In the genomic region with DNA sequence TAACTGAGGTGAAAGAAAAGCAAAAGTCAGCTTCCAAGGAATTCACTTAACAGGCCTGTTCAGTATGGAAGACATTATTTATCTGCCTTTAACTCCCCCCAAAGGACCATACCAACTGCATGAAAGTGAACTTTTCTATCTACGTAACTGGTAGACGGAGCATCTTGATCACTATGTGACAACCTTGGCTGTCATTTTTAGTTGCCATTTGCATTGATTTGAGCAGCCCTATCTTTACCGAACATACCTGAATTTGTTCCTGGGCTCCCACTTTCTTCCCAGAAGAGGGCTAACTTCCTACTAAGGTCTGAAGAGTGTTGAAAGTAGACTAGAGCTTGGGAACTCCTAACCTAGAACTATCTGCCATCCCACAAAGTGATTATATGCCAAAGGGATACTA, we compare ENCODE assay signal across 13 cellular contexts. TPM values are rescaled to one million over a fixed set of nuclear protein-coding genes. Genes with fewer than 3 reads are reported as not detected.
DNase-seq lines count a peak whose midpoint lies in the region; ATAC-seq, FAIRE-seq and TF ChIP-seq lines count a peak whose summit lies in the region.
"Had no signal": no experiment of that assay in that cellular context is flagged by ENCODE, and none has a peak within 500 bp of the region (broad histone marks: within the 10 kb centered on the region; RNA-seq: fewer than 3 reads in every experiment).

No MANE protein-coding gene starts in this region.

- no peaks in the 10 kb centered on the region for H3K4me1 Mint-ChIP-seq in Caco-2 (ENCODE audit: low read depth, unreplicated experiment)
- H3K4me1 Mint-ChIP-seq in GM23338 = no peaks in the 10 kb centered on the region

- ATAC-seq in GM23338 (no peak), HG02623 (IDR thresholded peaks at IDR 0.05; ENCODE audit: unreplicated experiment) (no peak)

- H3K4ac ChIP-seq in H1 (replicated peaks; ENCODE audit: insufficient read length, low read depth, low read length) = no peak overlapping the region

- no peak overlapping the region for H3K14ac ChIP-seq in H1 (ENCODE audit: insufficient read length)

- peak overlapping the region; percentile 16 for H3K27ac ChIP-seq in GM23338 (ENCODE audit: low read depth)
- H3K27ac ChIP-seq in H1 (ENCODE audit: low read depth, low read length) = no peak overlapping the region
- H3K27ac ChIP-seq: BLaER1 treated with 17β-estradiol and CSF1 and Interleukin-3, amounts not matched to agents 10 nM and 100 nM; SJSA1 had no signal

- H2BK120ac ChIP-seq in H1 (replicated peaks; ENCODE audit: low read depth, low read length) = no peak overlapping the region

- FAIRE-seq in H1 (lab: Jason Lieb, UNC) = no peak
- FAIRE-seq: GM18507, HTR-8/SVneo had no signal

- WGBS in H1 (ENCODE audit: extremely low coverage in 1 of 2, insufficient coverage in 1 of 2, insufficient read length in 1 of 2, insufficient replicate concordance in 2 of 2, low coverage in 1 of 2, low lambda C conversion rate in 2 of 2, missing lambda C conversion rate in 1 of 2), 2 experiments = 91% methylated on average over 3 of the region's 3 CpGs; no CpG with 5 or more reads in 1 of the 2 experiments

- H4K91ac ChIP-seq in H1 (replicated peaks; ENCODE audit: insufficient read length, low read length) = no peak overlapping the region

- H3K18ac ChIP-seq in H1 (ENCODE audit: extremely low read depth, low read length) = no peak overlapping the region

- H3K4me1 ChIP-seq in Caco-2 (peaks cover 4% of the 10 kb centered on the region; the same call in 1 of the 2 replicates), GM23338 (ENCODE audit: insufficient read depth) (no peaks in the 10 kb centered on the region), H1 (replicated peaks in 1 of 4; ENCODE audit: control insufficient read depth in 3 of 4, insufficient read depth in 4 of 4, low read length in 3 of 4) (no peaks in the 10 kb centered on the region; a peak in 1 of 7 replicates)
- H3K4me1 ChIP-seq: HAP-1, SJSA1 had no signal

- H3K9ac ChIP-seq in H1 (replicated peaks in 1 of 4; ENCODE audit: extremely low read depth in 1 of 4, low read depth in 3 of 4, low read length in 3 of 4) = no peak overlapping the region
- H3K9ac ChIP-seq: BLaER1 treated with 17β-estradiol and CSF1 and Interleukin-3, amounts not matched to agents 10 nM and 100 nM had no signal

- H3K79me2 ChIP-seq in GM23338 (replicated peaks; ENCODE audit: insufficient read depth) (peaks cover 18% of the 10 kb centered on the region), H1 (ENCODE audit: control insufficient read depth in 1 of 2, insufficient read depth in 2 of 2, low read length in 2 of 2) (peaks cover 0 to 10% of the 10 kb centered on the region in 2 experiments; a peak in 2 of 4 replicates)

- no peak overlapping the region for H3K4me3 Mint-ChIP-seq in Caco-2 (ENCODE audit: unreplicated experiment)
- no peak overlapping the region for H3K4me3 Mint-ChIP-seq in GM23338

- H3K9me3 Mint-ChIP-seq in Caco-2 (ENCODE audit: unreplicated experiment) (no peaks in the 10 kb centered on the region), GM23338 (no peaks in the 10 kb centered on the region)

- peaks cover 3% of the 10 kb centered on the region for H3K79me1 ChIP-seq in H1 (ENCODE audit: low read depth, low read length)

- H2BK15ac ChIP-seq in H1 (ENCODE audit: low read length) = no peak overlapping the region

- no peak for DNase-seq in Caco-2
- no peak for DNase-seq in GM23338 (ENCODE audit: low spot score)
- DNase-seq in H1 (ENCODE audit: low read depth in 1 of 2, low spot score in 2 of 2) = no peak
- DNase-seq in DMS114 treated with DMSO at 0.1 percent for 48 hours (lab: John Stamatoyannopoulos, UW; ENCODE audit: unreplicated experiment) = no peak
- DNase-seq: NCI-H146, NCI-H2227 treated with DMSO at 0.1 percent for 48 hours, NCI-H526 treated with DMSO at 0.1 percent for 48 hours had no signal

- H3K23me2 ChIP-seq in H1 (ENCODE audit: low read depth, low read length) = no peaks in the 10 kb centered on the region

- H3K27ac Mint-ChIP-seq in Caco-2 (ENCODE audit: unreplicated experiment) = no peak overlapping the region
- no peak overlapping the region for H3K27ac Mint-ChIP-seq in GM23338

- H3K36me3 ChIP-seq in Caco-2 (ENCODE audit: control insufficient read depth, insufficient read depth, low read length) (peaks cover 3% of the 10 kb centered on the region), GM23338 (ENCODE audit: insufficient read depth) (peaks cover 74% of the 10 kb centered on the region), H1 (ENCODE audit: control insufficient read depth in 2 of 4, insufficient read depth in 4 of 4, low read length in 3 of 4) (peaks cover 49 to 92% (median 75%) of the 10 kb centered on the region in 4 experiments)

- H3K36me3 Mint-ChIP-seq in Caco-2 (ENCODE audit: insufficient read depth, unreplicated experiment) = peaks cover 100% of the 10 kb centered on the region
- peaks cover 92% of the 10 kb centered on the region for H3K36me3 Mint-ChIP-seq in GM23338 (ENCODE audit: low read depth)

- TF ChIP-seq POLR2A in H1 (IDR thresholded peaks at IDR 0.05; ENCODE audit: control extremely low read depth in 1 of 2, low read depth in 2 of 2, low read length in 2 of 2) = no peak

- TF ChIP-seq CTCF in Caco-2 (IDR thresholded peaks at IDR 0.05; ENCODE audit: insufficient read depth in 1 of 2, low read depth in 1 of 2, low read length in 1 of 2, severe bottlenecking in 1 of 2, unreplicated experiment in 1 of 2) (no peak), GM23338 (conservative IDR thresholded peaks at IDR 0.05; ENCODE audit: low read depth in 2 of 2) (no peak), H1 (IDR thresholded peaks at IDR 0.05; ENCODE audit: control extremely low read depth in 1 of 3, insufficient read depth in 1 of 3, low read depth in 1 of 3, low read length in 3 of 3) (no peak)

- no peak for TF ChIP-seq RAD21 in H1 (IDR thresholded peaks at IDR 0.05 in 1 of 2, conservative IDR thresholded peaks at IDR 0.05 in 1 of 2; ENCODE audit: low read depth in 2 of 2, low read length in 2 of 2)

- POLR2A ChIA-PET in Caco-2 (lab: Charles Lee) = no interaction called here
- POLR2A ChIA-PET in H1 (lab: Charles Lee; ENCODE audit: partially characterized antibody) = interaction anchor here (0.7 to 19.6 kb wide), 8 partner anchors 7 to 134 kb away, joined by 3 to 365 read pairs (median 4); partner anchors contain the start of genes COX6A1, DYNLL1, GATC and SRSF9

- H3K56ac ChIP-seq in H1 (replicated peaks; ENCODE audit: insufficient read length, low read depth, low read length) = no peak overlapping the region

- H3K4me2 ChIP-seq in GM23338 (no peak overlapping the region), H1 (ENCODE audit: insufficient read depth in 1 of 2, low read depth in 2 of 2, low read length in 2 of 2) (no peak overlapping the region)
- H3K4me2 ChIP-seq: BLaER1 treated with 17β-estradiol and CSF1 and Interleukin-3, amounts not matched to agents 10 nM and 100 nM had no signal

- H3K23ac ChIP-seq in H1 (ENCODE audit: insufficient read length) = no peak overlapping the region

- no peak overlapping the region for H2AK5ac ChIP-seq in H1 (ENCODE audit: low read depth, low read length)

- H2AFZ ChIP-seq in GM23338 = no peak overlapping the region
- H2AFZ ChIP-seq in H1 (ENCODE audit: low read length) = no peak overlapping the region

- no peak for TF ChIP-seq EP300 in H1 (IDR thresholded peaks at IDR 0.05; ENCODE audit: borderline replicate concordance in 1 of 2, low read depth in 2 of 2, low read length in 2 of 2)

- no peak overlapping the region for H4K8ac ChIP-seq in H1 (ENCODE audit: extremely low read depth, insufficient read depth, low read length)

- no peaks in the 10 kb centered on the region for H3K27me3 ChIP-seq in Caco-2 (replicated peaks; ENCODE audit: control insufficient read depth, insufficient read depth, low read length)
- 0 out of 2 replicates have a peak, but pooled peaks cover under 1% of the 10 kb centered on the region for H3K27me3 ChIP-seq in GM23338 (ENCODE audit: insufficient read depth)
- no peaks in the 10 kb centered on the region for H3K27me3 ChIP-seq in H1 (replicated peaks in 1 of 4; ENCODE audit: control insufficient read depth in 3 of 4, extremely low read depth in 1 of 4, insufficient read depth in 3 of 4, low read length in 3 of 4)
- H3K27me3 ChIP-seq: BLaER1 treated with 17β-estradiol and CSF1 and Interleukin-3, amounts not matched to agents 10 nM and 100 nM; SJSA1 had no signal

- H4K5ac ChIP-seq in H1 (ENCODE audit: insufficient read length, low read depth, low read length) = no peak overlapping the region

- H3K9me2 ChIP-seq in GM23338 (ENCODE audit: insufficient read depth) = no peaks in the 10 kb centered on the region

- peaks cover 59% of the 10 kb centered on the region for H4K20me1 ChIP-seq in GM23338 (replicated peaks; ENCODE audit: insufficient read depth)
- H4K20me1 ChIP-seq in H1 (replicated peaks in 1 of 2; ENCODE audit: control insufficient read depth in 1 of 2, insufficient read depth in 2 of 2, low read length in 2 of 2) = peaks cover 7 to 9% of the 10 kb centered on the region in 2 experiments

- H2BK20ac ChIP-seq in H1 (ENCODE audit: low read length) = no peak overlapping the region

- intact Hi-C loops in Caco-2 (cut with micrococcal nuclease; ENCODE audit: unreplicated experiment) = no loop called here

- H3F3A ChIP-seq in GM23338 (replicated peaks; ENCODE audit: low read depth) = peaks cover 50% of the 10 kb centered on the region

- no peaks in the 10 kb centered on the region for H3K27me3 Mint-ChIP-seq in Caco-2 (ENCODE audit: insufficient read depth, unreplicated experiment)
- H3K27me3 Mint-ChIP-seq in GM23338 (ENCODE audit: insufficient read depth, low read depth, poor library complexity) = peaks cover 18% of the 10 kb centered on the region

- TSS peak; percentile 9 for BruUV-seq in Caco-2 (replicated peaks; lab: Mats Ljungman, UMichigan)

- no peak overlapping the region for H3K4me3 ChIP-seq in Caco-2 (ENCODE audit: low read depth, low read length)
- no peak overlapping the region for H3K4me3 ChIP-seq in GM23338
- H3K4me3 ChIP-seq in H1 (ENCODE audit: extremely low read depth in 1 of 4, insufficient read depth in 2 of 4, low read depth in 3 of 4, low read length in 4 of 4) = no peak overlapping the region
- H3K4me3 ChIP-seq: BLaER1 treated with 17β-estradiol and CSF1 and Interleukin-3, amounts not matched to agents 10 nM and 100 nM; HAP-1; SJSA1 had no signal

- CTCF ChIA-PET in Caco-2 (lab: Charles Lee) = no interaction called here
- CTCF ChIA-PET in H1 (lab: Charles Lee; ENCODE audit: partially characterized antibody) = interaction anchor here (1.4 to 11.4 kb wide), 6 partner anchors 6 to 232 kb away, joined by 4 to 152 read pairs (median 7); partner anchors contain the start of genes COX6A1 and SRSF9

- H2BK12ac ChIP-seq in H1 (ENCODE audit: low read depth, low read length) = no peak overlapping the region

- H3K9me3 ChIP-seq in Caco-2 = no peaks in the 10 kb centered on the region
- no peaks in the 10 kb centered on the region for H3K9me3 ChIP-seq in H1 (ENCODE audit: insufficient read depth in 2 of 2, low read depth in 1 of 2, low read length in 1 of 2)
- H3K9me3 ChIP-seq: BLaER1 treated with 17β-estradiol and CSF1 and Interleukin-3, amounts not matched to agents 10 nM and 100 nM; HAP-1; SJSA1 had no signal

- H2BK5ac ChIP-seq in H1 (ENCODE audit: low read depth, low read length) = no peak overlapping the region

RNA-seq across cellular contexts. Expression of gene SRSF9, which starts 9.4 kb away (rescaled TPM):
- 240 and 244 TPM in 2 replicates for total RNA-seq in Caco-2 (2022)
- 202 and 250 TPM in 2 replicates for total RNA-seq in GM23338 (2014; rRNA removed; shearing (Covaris generic))
- polyA plus RNA-seq in GM23338 (2016; fragmentation: Nextera tagmentation; extraction: Ambion mirVana) (436 and 481 TPM in 2 replicates), H1 (2011; rRNA removed) (148 and 172 TPM in 2 replicates)
- total RNA-seq in H1 (2021; fragmentation: NEBNext Ultra II Directional; extraction: Animal tissue kit (Norgen Biotek cat#: 25700)) = 304 and 307 TPM in 2 replicates
- polyA plus RNA-seq in H1 (2011; cell fraction: cytosol; rRNA removed) = 254 TPM
- polyA plus RNA-seq in H1 (2011; cell fraction: nucleus; rRNA removed) = 84.5 TPM
- 249 to 298 TPM (median 293 TPM) in 4 replicates for polyA plus RNA-seq in H1 (2012, experiment 1 of 2)
- polyA plus RNA-seq in H1 (2012, experiment 2 of 2) = 207 TPM
- polyA plus RNA-seq in H1 (2013, experiment 1 of 2) = 218 TPM
- polyA plus RNA-seq in H1 (2013, experiment 2 of 2) = 236 TPM
- 74.5 and 95.4 TPM in 2 replicates for polyA minus RNA-seq in H1 (2011; rRNA and poly(A)+ RNA removed)
- 134 TPM for polyA minus RNA-seq in H1 (2011; cell fraction: cytosol; rRNA and poly(A)+ RNA removed)
- 86.6 TPM for polyA minus RNA-seq in H1 (2011; cell fraction: nucleus; rRNA and poly(A)+ RNA removed)

RNA-seq across cellular contexts. Expression of gene GATC, which starts 13.9 kb away (rescaled TPM):
- 30.9 and 33.2 TPM in 2 replicates for total RNA-seq in Caco-2 (2022)
- 16.7 and 18.5 TPM in 2 replicates for total RNA-seq in GM23338 (2014; rRNA removed; shearing (Covaris generic))
- polyA plus RNA-seq in GM23338 (2016; fragmentation: Nextera tagmentation; extraction: Ambion mirVana) (14.9 and 20.1 TPM in 2 replicates), H1 (2011; rRNA removed) (13.2 and 13.6 TPM in 2 replicates)
- 30.4 and 34.2 TPM in 2 replicates for total RNA-seq in H1 (2021; fragmentation: NEBNext Ultra II Directional; extraction: Animal tissue kit (Norgen Biotek cat#: 25700))
- 13.9 TPM for polyA plus RNA-seq in H1 (2011; cell fraction: cytosol; rRNA removed)
- 33.8 TPM for polyA plus RNA-seq in H1 (2011; cell fraction: nucleus; rRNA removed)
- 11.2 to 18.5 TPM (median 15.4 TPM) in 4 replicates for polyA plus RNA-seq in H1 (2012, experiment 1 of 2)
- 11.6 TPM for polyA plus RNA-seq in H1 (2012, experiment 2 of 2)
- polyA plus RNA-seq in H1 (2013, experiment 1 of 2) = 20.0 TPM
- polyA plus RNA-seq in H1 (2013, experiment 2 of 2) = 19.1 TPM
- polyA minus RNA-seq in H1 (2011; rRNA and poly(A)+ RNA removed) = 12.3 and 20.5 TPM in 2 replicates
- 7.3 TPM for polyA minus RNA-seq in H1 (2011; cell fraction: cytosol; rRNA and poly(A)+ RNA removed)
- 25.8 TPM for polyA minus RNA-seq in H1 (2011; cell fraction: nucleus; rRNA and poly(A)+ RNA removed)

RNA-seq across cellular contexts. Expression of gene TRIAP1, which starts 14.0 kb away (rescaled TPM):
- total RNA-seq in Caco-2 (2022) = 34.5 and 36.7 TPM in 2 replicates
- 53.4 and 61.8 TPM in 2 replicates for total RNA-seq in GM23338 (2014; rRNA removed; shearing (Covaris generic))
- polyA plus RNA-seq in GM23338 (2016; fragmentation: Nextera tagmentation; extraction: Ambion mirVana) = 94.0 and 94.2 TPM in 2 replicates
- 58.5 and 63.4 TPM in 2 replicates for total RNA-seq in H1 (2021; fragmentation: NEBNext Ultra II Directional; extraction: Animal tissue kit (Norgen Biotek cat#: 25700))
- polyA plus RNA-seq in H1 (2011; rRNA removed) = 20.8 and 42.0 TPM in 2 replicates
- 52.7 TPM for polyA plus RNA-seq in H1 (2011; cell fraction: cytosol; rRNA removed)
- 10.2 TPM for polyA plus RNA-seq in H1 (2011; cell fraction: nucleus; rRNA removed)
- polyA plus RNA-seq in H1 (2012, experiment 1 of 2) = 65.2 to 124 TPM (median 69.0 TPM) in 4 replicates
- polyA plus RNA-seq in H1 (2012, experiment 2 of 2) = 19.1 TPM
- 67.4 TPM for polyA plus RNA-seq in H1 (2013, experiment 1 of 2)
- polyA plus RNA-seq in H1 (2013, experiment 2 of 2) = 72.8 TPM
- polyA minus RNA-seq in H1 (2011; rRNA and poly(A)+ RNA removed) = 15.2 and 19.3 TPM in 2 replicates
- polyA minus RNA-seq in H1 (2011; cell fraction: cytosol; rRNA and poly(A)+ RNA removed) = 32.7 TPM
- polyA minus RNA-seq in H1 (2011; cell fraction: nucleus; rRNA and poly(A)+ RNA removed) = 17.4 TPM

RNA-seq across cellular contexts. Expression of gene COX6A1, which starts 22.2 kb away (rescaled TPM):
- total RNA-seq in Caco-2 (2022) = 474 and 492 TPM in 2 replicates
- total RNA-seq in GM23338 (2014; rRNA removed; shearing (Covaris generic)) = 393 and 422 TPM in 2 replicates
- polyA plus RNA-seq in GM23338 (2016; fragmentation: Nextera tagmentation; extraction: Ambion mirVana) = 1,484 and 1,643 TPM in 2 replicates
- total RNA-seq in H1 (2021; fragmentation: NEBNext Ultra II Directional; extraction: Animal tissue kit (Norgen Biotek cat#: 25700)) = 437 and 465 TPM in 2 replicates
- polyA plus RNA-seq in H1 (2011; rRNA removed) = 2,792 and 3,254 TPM in 2 replicates
- polyA plus RNA-seq in H1 (2011; cell fraction: cytosol; rRNA removed) = 1,527 TPM
- 2,437 TPM for polyA plus RNA-seq in H1 (2011; cell fraction: nucleus; rRNA removed)
- 684 to 863 TPM (median 778 TPM) in 4 replicates for polyA plus RNA-seq in H1 (2012, experiment 1 of 2)
- 1,585 TPM for polyA plus RNA-seq in H1 (2012, experiment 2 of 2)
- polyA plus RNA-seq in H1 (2013, experiment 1 of 2) = 2,536 TPM
- polyA plus RNA-seq in H1 (2013, experiment 2 of 2) = 2,012 TPM
- polyA minus RNA-seq in H1 (2011; rRNA and poly(A)+ RNA removed) = 278 and 324 TPM in 2 replicates
- polyA minus RNA-seq in H1 (2011; cell fraction: cytosol; rRNA and poly(A)+ RNA removed) = 176 TPM
- 310 TPM for polyA minus RNA-seq in H1 (2011; cell fraction: nucleus; rRNA and poly(A)+ RNA removed)

RNA-seq across cellular contexts. Expression of gene DYNLL1, which starts 35.8 kb away (rescaled TPM):
- total RNA-seq in Caco-2 (2022) = 323 and 324 TPM in 2 replicates
- 310 and 313 TPM in 2 replicates for total RNA-seq in GM23338 (2014; rRNA removed; shearing (Covaris generic))
- polyA plus RNA-seq in GM23338 (2016; fragmentation: Nextera tagmentation; extraction: Ambion mirVana) (833 and 868 TPM in 2 replicates), H1 (2011; rRNA removed) (314 and 488 TPM in 2 replicates)
- total RNA-seq in H1 (2021; fragmentation: NEBNext Ultra II Directional; extraction: Animal tissue kit (Norgen Biotek cat#: 25700)) = 419 and 423 TPM in 2 replicates
- 519 TPM for polyA plus RNA-seq in H1 (2011; cell fraction: cytosol; rRNA removed)
- polyA plus RNA-seq in H1 (2011; cell fraction: nucleus; rRNA removed) = 154 TPM
- 457 to 576 TPM (median 535 TPM) in 4 replicates for polyA plus RNA-seq in H1 (2012, experiment 1 of 2)
- polyA plus RNA-seq in H1 (2012, experiment 2 of 2) = 681 TPM
- polyA plus RNA-seq in H1 (2013, experiment 1 of 2) = 402 TPM
- 410 TPM for polyA plus RNA-seq in H1 (2013, experiment 2 of 2)
- 117 and 134 TPM in 2 replicates for polyA minus RNA-seq in H1 (2011; rRNA and poly(A)+ RNA removed)
- polyA minus RNA-seq in H1 (2011; cell fraction: cytosol; rRNA and poly(A)+ RNA removed) = 152 TPM
- 85.4 TPM for polyA minus RNA-seq in H1 (2011; cell fraction: nucleus; rRNA and poly(A)+ RNA removed)
